In the genomic region with DNA sequence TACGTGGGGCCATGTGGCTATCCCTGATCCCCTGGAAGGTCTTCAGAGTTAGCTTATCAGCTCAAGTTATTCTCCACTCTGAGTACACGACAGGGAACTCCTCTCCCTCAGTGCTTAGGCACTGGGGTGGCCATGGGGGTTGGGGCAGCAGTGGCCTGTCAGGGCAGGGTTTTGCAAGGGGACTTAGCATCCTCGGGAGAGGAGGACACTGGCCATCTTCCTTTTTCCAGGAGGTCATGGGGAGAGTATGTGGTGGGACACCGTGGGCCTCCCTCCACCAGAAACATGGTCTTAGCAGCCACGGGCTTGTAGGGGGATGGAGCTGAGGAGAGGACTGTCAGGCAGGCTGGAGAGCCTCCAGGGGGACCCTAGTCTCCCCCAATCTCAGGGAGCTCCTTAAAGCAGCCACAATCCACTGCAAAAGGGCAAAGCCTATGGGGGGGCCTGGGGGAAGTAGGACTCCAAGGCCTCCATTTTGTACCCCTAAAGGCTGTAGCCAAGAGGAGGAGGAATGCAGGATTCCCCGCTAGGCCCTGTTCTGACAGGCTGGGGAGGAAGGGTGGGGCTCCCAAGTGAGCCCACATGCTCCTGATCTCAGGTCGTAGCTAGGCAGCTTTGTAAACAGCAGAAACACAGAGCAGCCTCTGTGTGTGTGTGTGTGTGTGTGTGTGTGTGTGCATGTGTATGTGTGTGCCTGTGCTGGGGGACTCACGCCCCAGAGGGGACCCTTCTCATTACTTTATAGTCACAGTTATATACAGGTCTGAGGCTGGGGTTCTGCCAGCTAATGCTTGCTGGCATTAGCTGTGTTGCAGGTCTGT, we compare ENCODE assay signal across 10 cellular contexts. TPM values are rescaled to one million over a fixed set of nuclear protein-coding genes. Genes with fewer than 3 reads are reported as not detected.
DNase-seq lines count a peak whose midpoint lies in the region; TF ChIP-seq lines count a peak whose summit lies in the region.
"Had no signal": no experiment of that assay in that cellular context is flagged by ENCODE, and none has a peak within 500 bp of the region (broad histone marks: within the 10 kb centered on the region; RNA-seq: fewer than 3 reads in every experiment).

No MANE protein-coding gene starts in this region.

- no peaks in the 10 kb centered on the region for H3K9me3 ChIP-seq in SJCRH30 (replicated peaks)

- H3K27ac Mint-ChIP-seq in osteocyte (ENCODE audit: unreplicated experiment) (peak overlapping the region; percentile 57), endothelial cell (ENCODE audit: unreplicated experiment) (no peak overlapping the region)

- H3K4me1 ChIP-seq in SJCRH30, result no peaks in the 10 kb centered on the region

- no peaks in the 10 kb centered on the region for H3K9me3 Mint-ChIP-seq in osteocyte (ENCODE audit: unreplicated experiment)
- no peaks in the 10 kb centered on the region for H3K9me3 Mint-ChIP-seq in endothelial cell (ENCODE audit: unreplicated experiment)

- TF ChIP-seq CTCF in choroid plexus epithelial cell (conservative IDR thresholded peaks at IDR 0.05; ENCODE audit: low read depth, low read length) (no peak), osteocyte (IDR thresholded peaks at IDR 0.05) (no peak), GM20000 (IDR thresholded peaks at IDR 0.05; ENCODE audit: extremely low read depth, missing control alignments) (no peak), endothelial cell (IDR thresholded peaks at IDR 0.05; ENCODE audit: unreplicated experiment) (no peak)

- H3K4me3 ChIP-seq in choroid plexus epithelial cell (ENCODE audit: low read depth, low read length) (no peak overlapping the region), SJCRH30 (no peak overlapping the region)

- no peak overlapping the region for H3K27ac ChIP-seq in SJCRH30

- H3K4me3 Mint-ChIP-seq in osteocyte (ENCODE audit: unreplicated experiment) (no peak overlapping the region), endothelial cell (ENCODE audit: unreplicated experiment) (no peak overlapping the region)

- H3K27me3 Mint-ChIP-seq in osteocyte (ENCODE audit: unreplicated experiment) (no peaks in the 10 kb centered on the region), endothelial cell (ENCODE audit: unreplicated experiment) (peaks cover 4% of the 10 kb centered on the region)

- H3K4me1 Mint-ChIP-seq in osteocyte (ENCODE audit: unreplicated experiment), result peaks cover 27% of the 10 kb centered on the region
- H3K4me1 Mint-ChIP-seq in endothelial cell (ENCODE audit: unreplicated experiment), result peaks cover 13% of the 10 kb centered on the region

- no peaks in the 10 kb centered on the region for H3K27me3 ChIP-seq in SJCRH30

- peak; percentile 32 for DNase-seq in NCI-H2171 treated with DMSO at 0.1 percent for 48 hours (lab: John Stamatoyannopoulos, UW)
- DNase-seq in NCI-H2171 (lab: John Stamatoyannopoulos, UW), result no peak
- peak; percentile 41 for DNase-seq in LHCN-M2 (ENCODE audit: low read depth)
- DNase-seq in choroid plexus epithelial cell (ENCODE audit: low read depth), result peak; percentile 71
- DNase-seq in osteocyte (ENCODE audit: extremely low spot score, unreplicated experiment), result no peak
- DNase-seq in GM20000 (ENCODE audit: low spot score), result no peak
- no peak for DNase-seq in endothelial cell (ENCODE audit: low spot score)
- no peak for DNase-seq in SJCRH30
- DNase-seq: ACHN; activated T-cell treated with anti-CD3 and anti-CD28 coated beads, Interleukin-2, amount 50 U/mL, for 48 hours had no signal

- H3K36me3 ChIP-seq in SJCRH30, result no peaks in the 10 kb centered on the region

- H3K36me3 Mint-ChIP-seq in osteocyte (ENCODE audit: unreplicated experiment) (no peaks in the 10 kb centered on the region), endothelial cell (ENCODE audit: low read depth, unreplicated experiment) (peaks cover 3% of the 10 kb centered on the region)

RNA-seq across cellular contexts. Expression of a gene that starts 36.6 kb away (rescaled TPM):
- total RNA-seq in LHCN-M2 (2014; rRNA removed), result 4.2 and 6.7 TPM in 2 replicates
- polyA plus RNA-seq in LHCN-M2 (2012), result 18.8 TPM
- 9.2 and 9.9 TPM in 2 replicates for total RNA-seq in osteocyte
- 1.5 TPM for total RNA-seq in endothelial cell (ENCODE audit: unreplicated experiment)
- 45.7 and 49.0 TPM in 2 replicates for total RNA-seq in SJCRH30 (2014; rRNA removed; shearing (Covaris generic))

Comparison
In these comparisons a context has a peak if more than half of its experiments do, and no peak if none do; other contexts are left out.
1. DNase-seq: peak in NCI-H2171 treated with DMSO at 0.1 percent for 48 hours (single experiment), LHCN-M2 (single experiment) and choroid plexus epithelial cell (single experiment); none in NCI-H2171 (single experiment), osteocyte (single experiment), GM20000 (single experiment), endothelial cell (single experiment) and SJCRH30 (0 of 2).